Comparison of ENCODE assay signal across 24 cellular contexts in genomic region chr18:36167692-36168218, GRCh38. TPM values are rescaled to one million over a fixed set of nuclear protein-coding genes. Genes with fewer than 3 reads are reported as not detected.
A peak's percentile ranks its signal among the peaks of the same experiment; 100 is the strongest.
DNase-seq lines count a peak whose midpoint lies in the region; ATAC-seq, FAIRE-seq and TF ChIP-seq lines count a peak whose summit lies in the region.
"Had no signal": no experiment of that assay in that cellular context is flagged by ENCODE, and none has a peak within 500 bp of the region (broad histone marks: within the 10 kb centered on the region; RNA-seq: fewer than 3 reads in every experiment).

No MANE protein-coding gene starts in this region.

- H3K9me3 ChIP-seq in CD4-positive, CD25-positive, alpha-beta regulatory T cell (ENCODE audit: control insufficient read depth in 2 of 2, low read length in 2 of 2), result no peaks in the 10 kb centered on the region
- H3K9me3 ChIP-seq in T-helper 17 cell (ENCODE audit: control insufficient read depth, low read length, poor library complexity, severe bottlenecking) (no peaks in the 10 kb centered on the region), endothelial cell of umbilical vein (replicated peaks; ENCODE audit: control insufficient read depth, insufficient read depth, low read length) (no peaks in the 10 kb centered on the region)
- H3K9me3 ChIP-seq: BLaER1 had no signal

- H3K27me3 Mint-ChIP-seq in activated T-cell treated with anti-CD3 and anti-CD28 coated beads, Interleukin-2, amount 50 U/mL, for 24 hours, result no peaks in the 10 kb centered on the region
- no peaks in the 10 kb centered on the region for H3K27me3 Mint-ChIP-seq in CD4-positive, CD25-positive, alpha-beta regulatory T cell
- H3K27me3 Mint-ChIP-seq in T-helper 17 cell, result no peaks in the 10 kb centered on the region
- H3K27me3 Mint-ChIP-seq: CD4-positive, alpha-beta memory T cell had no signal

- POLR2A ChIA-PET in endothelial cell of umbilical vein (lab: Charles Lee), result no interaction called here

- intact Hi-C loops in endothelial cell of umbilical vein (cut with micrococcal nuclease), result no loop called here

- H4K20me1 ChIP-seq in endothelial cell of umbilical vein (replicated peaks; ENCODE audit: control insufficient read depth, extremely low read depth, insufficient read depth, low read length), result no peaks in the 10 kb centered on the region
- H4K20me1 ChIP-seq: BLaER1 had no signal

- ATAC-seq in CD4-positive, CD25-positive, alpha-beta regulatory T cell (ENCODE audit: low read depth in 2 of 2), result no peak
- no peak for ATAC-seq in T-helper 17 cell
- ATAC-seq: GM23338 had no signal

- H3K4me1 Mint-ChIP-seq in activated T-cell treated with anti-CD3 and anti-CD28 coated beads, Interleukin-2, amount 50 U/mL, for 24 hours (ENCODE audit: low read depth), result peaks cover 8% of the 10 kb centered on the region
- H3K4me1 Mint-ChIP-seq in CD4-positive, CD25-positive, alpha-beta regulatory T cell, result peaks cover 0 to 6% (median 2%) of the 10 kb centered on the region in 4 donors
- H3K4me1 Mint-ChIP-seq in T-helper 17 cell, result no peaks in the 10 kb centered on the region
- H3K4me1 Mint-ChIP-seq: GM23338, H9 had no signal

- peak; percentile 66 for FAIRE-seq in endothelial cell of umbilical vein (lab: Jason Lieb, UNC)
- FAIRE-seq: A204.1, RCC 7860 had no signal

- H3K9me3 Mint-ChIP-seq in activated T-cell treated with anti-CD3 and anti-CD28 coated beads, Interleukin-2, amount 50 U/mL, for 24 hours, result no peaks in the 10 kb centered on the region
- H3K9me3 Mint-ChIP-seq in CD4-positive, CD25-positive, alpha-beta regulatory T cell, result no peaks in the 10 kb centered on the region
- H3K9me3 Mint-ChIP-seq: CD4-positive, alpha-beta memory T cell; GM23338; H9 had no signal

- H3K9ac ChIP-seq in endothelial cell of umbilical vein (replicated peaks; ENCODE audit: extremely low read depth, insufficient read depth, low read length), result no peak overlapping the region
- H3K9ac ChIP-seq: BLaER1 had no signal

- dilution Hi-C loops in endothelial cell of umbilical vein (cut with MboI; ENCODE audit: extremely low pct_ligation_motif_present, low sequenced_read_pairs), result no loop called here

- peak overlapping the region; percentile 86 for H3K27ac Mint-ChIP-seq in activated T-cell treated with anti-CD3 and anti-CD28 coated beads, Interleukin-2, amount 50 U/mL, for 24 hours
- H3K27ac Mint-ChIP-seq in CD4-positive, CD25-positive, alpha-beta regulatory T cell, result peak overlapping the region in 2 of 3 donors; percentile 77 to 84
- H3K27ac Mint-ChIP-seq in T-helper 17 cell, result peak overlapping the region; percentile 87
- H3K27ac Mint-ChIP-seq: GM23338 had no signal

- peaks cover 89% of the 10 kb centered on the region for H3K36me3 ChIP-seq in CD4-positive, CD25-positive, alpha-beta regulatory T cell (ENCODE audit: control insufficient read depth, insufficient read depth, low read length)
- H3K36me3 ChIP-seq in endothelial cell of umbilical vein (ENCODE audit: control insufficient read depth in 2 of 2, extremely low read depth in 1 of 2, insufficient read depth in 2 of 2, low read length in 2 of 2), result peaks cover 5 to 13% of the 10 kb centered on the region in 2 experiments

- H3K27ac ChIP-seq in CD4-positive, CD25-positive, alpha-beta regulatory T cell (ENCODE audit: insufficient read depth, low read length, poor library complexity, severe bottlenecking), result no peak overlapping the region
- peak overlapping the region; percentile 7 for H3K27ac ChIP-seq in endothelial cell of umbilical vein (ENCODE audit: insufficient read depth, low read depth, low read length)
- H3K27ac ChIP-seq: BLaER1 had no signal

- no peak for TF ChIP-seq CTCF in endothelial cell of umbilical vein (IDR thresholded peaks at IDR 0.05; ENCODE audit: extremely low read depth in 1 of 2, insufficient read depth in 1 of 2, low read depth in 1 of 2, low read length in 2 of 2)

- no peaks in the 10 kb centered on the region for H3K27me3 ChIP-seq in CD4-positive, CD25-positive, alpha-beta regulatory T cell (ENCODE audit: control insufficient read depth, insufficient read depth, low read length)
- H3K27me3 ChIP-seq in endothelial cell of umbilical vein (ENCODE audit: control insufficient read depth in 2 of 2, insufficient read depth in 2 of 2, low read length in 2 of 2), result no peaks in the 10 kb centered on the region
- H3K27me3 ChIP-seq: BLaER1 had no signal

- H3K9me1 ChIP-seq in endothelial cell of umbilical vein (replicated peaks; ENCODE audit: control insufficient read depth, extremely low read depth, insufficient read depth, low read length), result no peaks in the 10 kb centered on the region

- H3K4me3 ChIP-seq in CD4-positive, CD25-positive, alpha-beta regulatory T cell (ENCODE audit: low read depth, low read length), result no peak overlapping the region
- H3K4me3 ChIP-seq in endothelial cell of umbilical vein (replicated peaks in 1 of 3; ENCODE audit: insufficient read depth in 1 of 3, low read depth in 1 of 3, low read length in 3 of 3), result no peak overlapping the region
- H3K4me3 ChIP-seq: BLaER1, GM23338 had no signal

- H3K4me1 ChIP-seq in CD4-positive, CD25-positive, alpha-beta regulatory T cell (ENCODE audit: control insufficient read depth, insufficient read depth, low read length, poor library complexity, severe bottlenecking), result no peaks in the 10 kb centered on the region
- H3K4me1 ChIP-seq in endothelial cell of umbilical vein (ENCODE audit: control insufficient read depth, extremely low read depth, insufficient read depth, low read length), result peaks cover 12% of the 10 kb centered on the region
- H3K4me1 ChIP-seq: BLaER1 had no signal

- no peak overlapping the region for H3K4me3 Mint-ChIP-seq in activated T-cell treated with anti-CD3 and anti-CD28 coated beads, Interleukin-2, amount 50 U/mL, for 24 hours
- no peak overlapping the region for H3K4me3 Mint-ChIP-seq in CD4-positive, CD25-positive, alpha-beta regulatory T cell
- H3K4me3 Mint-ChIP-seq in T-helper 17 cell, result no peak overlapping the region
- H3K4me3 Mint-ChIP-seq: CD4-positive, alpha-beta memory T cell; GM23338; H9 had no signal

- peaks cover 89% of the 10 kb centered on the region for H3K36me3 Mint-ChIP-seq in activated T-cell treated with anti-CD3 and anti-CD28 coated beads, Interleukin-2, amount 50 U/mL, for 24 hours (ENCODE audit: low read depth)
- peaks cover 48% of the 10 kb centered on the region for H3K36me3 Mint-ChIP-seq in CD4-positive, CD25-positive, alpha-beta regulatory T cell
- peaks cover 2% of the 10 kb centered on the region for H3K36me3 Mint-ChIP-seq in T-helper 17 cell (ENCODE audit: low read depth)

- no peak for DNase-seq in activated T-cell treated with anti-CD3 and anti-CD28 coated beads, Interleukin-2, amount 50 U/mL, for 24 hours
- no peak for DNase-seq in activated T-cell treated with anti-CD3 and anti-CD28 coated beads, Interleukin-2, amount 50 U/mL, for 1 hour
- DNase-seq in CD4-positive, CD25-positive, alpha-beta regulatory T cell, result no peak
- DNase-seq in T-helper 17 cell, result no peak
- DNase-seq in endothelial cell of umbilical vein (ENCODE audit: low read depth, low spot score), result no peak
- no peak for DNase-seq in occipital lobe (lab: John Stamatoyannopoulos, UW)
- no peak for DNase-seq in stimulated activated CD8-positive, alpha-beta memory T cell treated with anti-CD3 and anti-CD28 coated beads, Interleukin-4, amount 100 ng/mL, for 48 hours
- DNase-seq: CD4-positive, alpha-beta memory T cell; COR-L47; DMS53; H9; MV-4-11; NCI-H1105; NCI-H1436 treated with DMSO at 0.1 percent for 48 hours; NCI-H187 treated with DMSO at 0.1 percent for 48 hours; NCI-H446; NCI-H524 treated with DMSO at 0.1 percent for 48 hours; NCI-H774; SIG-M5 had no signal

- BruUV-seq in endothelial cell of umbilical vein (replicated peaks; lab: Mats Ljungman, UMichigan), result no TSS peak

- no peak for TF ChIP-seq POLR2A in endothelial cell of umbilical vein (IDR thresholded peaks at IDR 0.05; ENCODE audit: low read depth, low read length)

- no peak overlapping the region for H2AFZ ChIP-seq in endothelial cell of umbilical vein (ENCODE audit: low read depth, low read length)
- H2AFZ ChIP-seq: GM23338 had no signal

- CTCF ChIA-PET in endothelial cell of umbilical vein (lab: Charles Lee), result interaction anchor here (1.0 kb wide), 1 partner anchor 9 kb away, joined by 3 read pairs; no protein-coding TSS in a partner anchor

- H3K79me2 ChIP-seq in endothelial cell of umbilical vein (ENCODE audit: control insufficient read depth, insufficient read depth, low read length), result no peaks in the 10 kb centered on the region

- H3K4me2 ChIP-seq in endothelial cell of umbilical vein (ENCODE audit: insufficient read depth, low read length), result no peak overlapping the region
- H3K4me2 ChIP-seq: BLaER1, GM23338 had no signal

RNA-seq across cellular contexts. Expression of gene MOCOS, which starts 19.5 kb away (rescaled TPM):
- total RNA-seq in CD4-positive, CD25-positive, alpha-beta regulatory T cell, result not detected
- polyA plus RNA-seq in CD4-positive, CD25-positive, alpha-beta regulatory T cell, result under 1 TPM in 1 of 4 donors, not detected in 3; 0.02 TPM
- total RNA-seq in T-helper 17 cell (under 1 TPM in 1 of 2 donors, not detected in 1; 0.30 TPM), endothelial cell of umbilical vein (0.85 and 0.88 TPM in 2 replicates), occipital lobe (0.16 TPM)
- polyA plus RNA-seq in endothelial cell of umbilical vein, result 0.18 and 0.25 TPM in 2 replicates
- 0.15 and 0.16 TPM in 2 replicates for polyA plus RNA-seq in endothelial cell of umbilical vein (2011; cell fraction: cytosol; rRNA removed)
- polyA plus RNA-seq in endothelial cell of umbilical vein (2011; cell fraction: nucleus; rRNA removed), result 0.18 and 0.21 TPM in 2 replicates
- 3.1 and 6.1 TPM in 2 replicates for polyA plus RNA-seq in endothelial cell of umbilical vein (2012)
- 0.47 and 0.49 TPM in 2 replicates for polyA minus RNA-seq in endothelial cell of umbilical vein
- polyA minus RNA-seq in endothelial cell of umbilical vein (2011; cell fraction: cytosol; rRNA and poly(A)+ RNA removed), result 77.0 TPM
- 0.34 and 0.43 TPM in 2 replicates for polyA minus RNA-seq in endothelial cell of umbilical vein (2011; cell fraction: nucleus; rRNA and poly(A)+ RNA removed)
- total RNA-seq: G401 had no signal

RNA-seq across cellular contexts. Expression of gene ELP2, which starts 38.1 kb away (rescaled TPM):
- 161 TPM for total RNA-seq in CD4-positive, CD25-positive, alpha-beta regulatory T cell
- 10 to 100 TPM; 71.0 to 96.6 (median 87.5) TPM for polyA plus RNA-seq in CD4-positive, CD25-positive, alpha-beta regulatory T cell
- total RNA-seq in T-helper 17 cell (100 to 1,000 TPM; 147 to 152 TPM), endothelial cell of umbilical vein (74.8 and 90.5 TPM in 2 replicates), occipital lobe (217 TPM)
- 31.7 and 37.8 TPM in 2 replicates for polyA plus RNA-seq in endothelial cell of umbilical vein
- 42.9 TPM in 2 replicates for polyA plus RNA-seq in endothelial cell of umbilical vein (2011; cell fraction: cytosol; rRNA removed)
- polyA plus RNA-seq in endothelial cell of umbilical vein (2011; cell fraction: nucleus; rRNA removed), result 102 and 115 TPM in 2 replicates
- polyA plus RNA-seq in endothelial cell of umbilical vein (2012), result 59.4 and 91.1 TPM in 2 replicates
- polyA minus RNA-seq in endothelial cell of umbilical vein, result 123 and 126 TPM in 2 replicates
- 57.0 TPM for polyA minus RNA-seq in endothelial cell of umbilical vein (2011; cell fraction: cytosol; rRNA and poly(A)+ RNA removed)
- polyA minus RNA-seq in endothelial cell of umbilical vein (2011; cell fraction: nucleus; rRNA and poly(A)+ RNA removed), result 123 and 149 TPM in 2 replicates

RNA-seq across cellular contexts. Expression of gene SLC39A6, which starts 38.6 kb away (rescaled TPM):
- 13.7 TPM for total RNA-seq in CD4-positive, CD25-positive, alpha-beta regulatory T cell
- 10 to 100 TPM; 22.3 to 25.9 (median 24.5) TPM for polyA plus RNA-seq in CD4-positive, CD25-positive, alpha-beta regulatory T cell
- 10 to 100 TPM; 14.4 to 16.3 TPM for total RNA-seq in T-helper 17 cell
- total RNA-seq in endothelial cell of umbilical vein, result 13.2 and 13.8 TPM in 2 replicates
- polyA plus RNA-seq in endothelial cell of umbilical vein, result 20.2 and 23.1 TPM in 2 replicates
- 13.1 and 14.2 TPM in 2 replicates for polyA plus RNA-seq in endothelial cell of umbilical vein (2011; cell fraction: cytosol; rRNA removed)
- 15.1 and 16.5 TPM in 2 replicates for polyA plus RNA-seq in endothelial cell of umbilical vein (2011; cell fraction: nucleus; rRNA removed)
- 15.7 and 16.7 TPM in 2 replicates for polyA plus RNA-seq in endothelial cell of umbilical vein (2012)
- 17.6 and 28.2 TPM in 2 replicates for polyA minus RNA-seq in endothelial cell of umbilical vein
- 63.3 TPM for polyA minus RNA-seq in endothelial cell of umbilical vein (2011; cell fraction: cytosol; rRNA and poly(A)+ RNA removed)
- polyA minus RNA-seq in endothelial cell of umbilical vein (2011; cell fraction: nucleus; rRNA and poly(A)+ RNA removed), result 13.2 and 18.0 TPM in 2 replicates
- 185 TPM for total RNA-seq in occipital lobe

Comparison
In these comparisons a context has a peak if more than half of its experiments do, and no peak if none do; other contexts are left out.
1. RNA of gene SLC39A6, which starts 38.6 kb away (total RNA-seq): 185 TPM in occipital lobe (single experiment); 14.4 to 16.3 TPM in T-helper 17 cell, 13.2 to 13.8 TPM in endothelial cell of umbilical vein and 13.7 TPM in CD4-positive, CD25-positive, alpha-beta regulatory T cell (single experiment); every median in the first group is over 10 times any median in the second.
2. Peak in every context shown above with its lines, with median percentiles within 50 percentile points of each other: H3K27ac Mint-ChIP-seq.